1 cellular context compared by ENCODE assay signal in genomic region chr1:89847191-89847729, GRCh38.
TF ChIP-seq lines count a peak whose summit lies in the region.

No MANE protein-coding gene starts in this region.

TF ChIP-seq in WTC11, 78 proteins besides CTCF, POLR2A, EP300 and RAD21 (continued from another document):
- no peak for TF ChIP-seq E2F5 (CRISPR knock-in tag; IDR thresholded peaks at IDR 0.05)
- TF ChIP-seq RORB (CRISPR knock-in tag; IDR thresholded peaks at IDR 0.05) = no peak
